In genomic region chr6:143611580-143611979, GRCh38 we compare ENCODE assay signal across 18 cellular contexts.
DNase-seq lines count a peak whose midpoint lies in the region; ATAC-seq and TF ChIP-seq lines count a peak whose summit lies in the region.
"Had no signal": no experiment of that assay in that cellular context is flagged by ENCODE, and none has a peak within 500 bp of the region (broad histone marks: within the 10 kb centered on the region; RNA-seq: fewer than 3 reads in every experiment).

No MANE protein-coding gene starts in this region.

- CTCF ChIA-PET in activated CD4-positive, alpha-beta T cell treated with anti-CD3 and anti-CD28 coated beads for 36 hours (lab: Charles Lee): interaction anchor here (0.7 to 1.3 kb wide), 3 partner anchors 11 to 402 kb away, joined by 3 read pairs; no protein-coding TSS in a partner anchor
- CTCF ChIA-PET in activated CD4-positive, alpha-beta T cell treated with anti-CD3 and anti-CD28 coated beads, Interleukin-2, amount 10 ng/mL, durations not matched to agents 7 days and 5 days (lab: Charles Lee): interaction anchor here (0.7 kb wide), 1 partner anchor 232 kb away, joined by 3 read pairs; no protein-coding TSS in a partner anchor
- CTCF ChIA-PET in CD8-positive, alpha-beta memory T cell (lab: Charles Lee): interaction anchor here (1.1 kb wide), 1 partner anchor 15 kb away, joined by 3 read pairs; no protein-coding TSS in a partner anchor

- H3K4me1 ChIP-seq in CD8-positive, alpha-beta memory T cell (ENCODE audit: insufficient read depth, low read length): no peaks in the 10 kb centered on the region
- H3K4me1 ChIP-seq in neural progenitor cell (peaks cover 27% of the 10 kb centered on the region), left ventricle myocardium inferior (peaks cover 26% of the 10 kb centered on the region)
- H3K4me1 ChIP-seq: Caco-2 had no signal

- peak; percentile 67 for ATAC-seq in activated CD4-positive, alpha-beta T cell treated with anti-CD3 and anti-CD28 coated beads for 36 hours
- peak; percentile 34 to 53 for ATAC-seq in activated naive CD4-positive, alpha-beta T cell treated with anti-CD3 and anti-CD28 coated beads, Interleukin-2, amount 50 U/mL, for 72 hours
- ATAC-seq in HG02763 (IDR thresholded peaks at IDR 0.05; ENCODE audit: unreplicated experiment): no peak
- ATAC-seq: CD8-positive, alpha-beta T cell; GM23338 had no signal

- DNase-seq in activated CD4-positive, alpha-beta T cell treated with anti-CD3 and anti-CD28 coated beads for 36 hours: peak; percentile 26
- no peak for DNase-seq in activated CD4-positive, alpha-beta T cell treated with anti-CD3 and anti-CD28 coated beads, Interleukin-2, amount 10 ng/mL, durations not matched to agents 7 days and 5 days
- DNase-seq in activated naive CD4-positive, alpha-beta T cell treated with anti-CD3 and anti-CD28 coated beads, Interleukin-2, amount 50 U/mL, for 72 hours (ENCODE audit: low spot score in 2 of 2): no peak
- no peak for DNase-seq in activated naive CD4-positive, alpha-beta T cell treated with Interleukin-2 at 50 U/mL for 16 hours
- no peak for DNase-seq in CD8-positive, alpha-beta memory T cell
- no peak for DNase-seq in neural progenitor cell (ENCODE audit: low spot score)
- DNase-seq in left ventricle myocardium inferior: no peak
- DNase-seq: Caco-2; CD8-positive, alpha-beta T cell; DND-41; GDM1; HCEC 1CT; HFFc6 had no signal

- no peak overlapping the region for H3K27ac Mint-ChIP-seq in activated CD4-positive, alpha-beta T cell treated with anti-CD3 and anti-CD28 coated beads for 36 hours
- H3K27ac Mint-ChIP-seq in activated CD4-positive, alpha-beta T cell treated with anti-CD3 and anti-CD28 coated beads, Interleukin-2, amount 10 ng/mL, durations not matched to agents 7 days and 5 days: no peak overlapping the region
- H3K27ac Mint-ChIP-seq in activated naive CD4-positive, alpha-beta T cell treated with anti-CD3 and anti-CD28 coated beads, Interleukin-2, amount 50 U/mL, for 72 hours: no peak overlapping the region
- peak overlapping the region in 6 of 8 donors; percentile 0 to 45 (median 17) for H3K27ac Mint-ChIP-seq in CD8-positive, alpha-beta memory T cell
- peak overlapping the region; percentile 44 for H3K27ac Mint-ChIP-seq in neural progenitor cell
- H3K27ac Mint-ChIP-seq: CD8-positive, alpha-beta T cell; GM23338; HFFc6 had no signal

- POLR2A ChIA-PET in activated CD4-positive, alpha-beta T cell treated with anti-CD3 and anti-CD28 coated beads for 36 hours (lab: Charles Lee): no interaction called here
- POLR2A ChIA-PET in activated CD4-positive, alpha-beta T cell treated with anti-CD3 and anti-CD28 coated beads, Interleukin-2, amount 10 ng/mL, durations not matched to agents 7 days and 5 days (lab: Charles Lee): no interaction called here
- POLR2A ChIA-PET in CD8-positive, alpha-beta memory T cell (lab: Charles Lee): no interaction called here

- no peak overlapping the region for H2AFZ ChIP-seq in neural progenitor cell (replicated peaks)
- H2AFZ ChIP-seq: GM23338 had no signal

- H3K27me3 ChIP-seq in CD8-positive, alpha-beta memory T cell (ENCODE audit: insufficient read depth, low read length, poor library complexity, severe bottlenecking): no peaks in the 10 kb centered on the region
- H3K27me3 ChIP-seq in neural progenitor cell (no peaks in the 10 kb centered on the region), left ventricle myocardium inferior (ENCODE audit: low read depth) (no peaks in the 10 kb centered on the region)

- TF ChIP-seq CTCF in neural progenitor cell (IDR thresholded peaks at IDR 0.05) (no peak), left ventricle myocardium inferior (IDR thresholded peaks at IDR 0.05; ENCODE audit: borderline replicate concordance) (no peak)

- H3K9me3 ChIP-seq in CD8-positive, alpha-beta memory T cell (ENCODE audit: low read length): no peaks in the 10 kb centered on the region
- H3K9me3 ChIP-seq in neural progenitor cell (ENCODE audit: low read depth) (no peaks in the 10 kb centered on the region), left ventricle myocardium inferior (replicated peaks) (no peaks in the 10 kb centered on the region)
- H3K9me3 ChIP-seq: Caco-2 had no signal

- no peaks in the 10 kb centered on the region for H3F3A ChIP-seq in neural progenitor cell (ENCODE audit: low read depth)

- H3K27me3 Mint-ChIP-seq in activated CD4-positive, alpha-beta T cell treated with anti-CD3 and anti-CD28 coated beads for 36 hours: no peaks in the 10 kb centered on the region
- H3K27me3 Mint-ChIP-seq in activated CD4-positive, alpha-beta T cell treated with anti-CD3 and anti-CD28 coated beads, Interleukin-2, amount 10 ng/mL, durations not matched to agents 7 days and 5 days: no peaks in the 10 kb centered on the region
- no peaks in the 10 kb centered on the region for H3K27me3 Mint-ChIP-seq in CD8-positive, alpha-beta memory T cell
- no peaks in the 10 kb centered on the region for H3K27me3 Mint-ChIP-seq in neural progenitor cell (ENCODE audit: insufficient read depth, low read depth)

- no peak overlapping the region for H3K27ac ChIP-seq in CD8-positive, alpha-beta memory T cell (ENCODE audit: low read depth, low read length)
- H3K27ac ChIP-seq in neural progenitor cell (no peak overlapping the region), left ventricle myocardium inferior (replicated peaks) (no peak overlapping the region)
- H3K27ac ChIP-seq: 22Rv1, HL-60 had no signal

- no peaks in the 10 kb centered on the region for H3K9me3 Mint-ChIP-seq in activated CD4-positive, alpha-beta T cell treated with anti-CD3 and anti-CD28 coated beads for 36 hours (ENCODE audit: low read depth)
- H3K9me3 Mint-ChIP-seq in activated CD4-positive, alpha-beta T cell treated with anti-CD3 and anti-CD28 coated beads, Interleukin-2, amount 10 ng/mL, durations not matched to agents 7 days and 5 days: peaks cover 2% of the 10 kb centered on the region
- H3K9me3 Mint-ChIP-seq in activated naive CD4-positive, alpha-beta T cell treated with anti-CD3 and anti-CD28 coated beads, Interleukin-2, amount 50 U/mL, for 72 hours: no peaks in the 10 kb centered on the region
- no peaks in the 10 kb centered on the region for H3K9me3 Mint-ChIP-seq in CD8-positive, alpha-beta memory T cell
- no peaks in the 10 kb centered on the region for H3K9me3 Mint-ChIP-seq in neural progenitor cell
- H3K9me3 Mint-ChIP-seq: CD8-positive, alpha-beta T cell; GM23338; HFFc6 had no signal

- intact Hi-C loops in activated CD4-positive, alpha-beta T cell treated with anti-CD3 and anti-CD28 coated beads for 36 hours (cut with DNase I, micrococcal nuclease): loop anchor here in 1 of 2 experiments (5.0 kb wide), 1 partner anchor 99 kb away; the partner anchor contains the start of gene FUCA2
- intact Hi-C loops in left ventricle myocardium inferior (cut with micrococcal nuclease): no loop called here

- no peak overlapping the region for H3K4me3 Mint-ChIP-seq in activated CD4-positive, alpha-beta T cell treated with anti-CD3 and anti-CD28 coated beads for 36 hours
- no peak overlapping the region for H3K4me3 Mint-ChIP-seq in activated CD4-positive, alpha-beta T cell treated with anti-CD3 and anti-CD28 coated beads, Interleukin-2, amount 10 ng/mL, durations not matched to agents 7 days and 5 days
- H3K4me3 Mint-ChIP-seq in CD8-positive, alpha-beta memory T cell: peak overlapping the region in 2 of 7 donors; percentile 12 to 17
- H3K4me3 Mint-ChIP-seq in neural progenitor cell: no peak overlapping the region
- H3K4me3 Mint-ChIP-seq: CD14-positive monocyte; CD8-positive, alpha-beta T cell; GM23338; HFFc6 had no signal

- no peak overlapping the region for H3K4me2 ChIP-seq in neural progenitor cell
- H3K4me2 ChIP-seq: GM23338 had no signal

- H4K20me1 ChIP-seq in neural progenitor cell (ENCODE audit: low read depth): no peaks in the 10 kb centered on the region

- H3K36me3 ChIP-seq in CD8-positive, alpha-beta memory T cell (ENCODE audit: insufficient read depth, low read length): no peaks in the 10 kb centered on the region
- H3K36me3 ChIP-seq in neural progenitor cell (no peaks in the 10 kb centered on the region), left ventricle myocardium inferior (no peaks in the 10 kb centered on the region)

- H3K4me1 Mint-ChIP-seq in activated CD4-positive, alpha-beta T cell treated with anti-CD3 and anti-CD28 coated beads for 36 hours: peaks cover 31% of the 10 kb centered on the region
- H3K4me1 Mint-ChIP-seq in activated CD4-positive, alpha-beta T cell treated with anti-CD3 and anti-CD28 coated beads, Interleukin-2, amount 10 ng/mL, durations not matched to agents 7 days and 5 days: peaks cover 25% of the 10 kb centered on the region
- peaks cover 47 to 77% (median 69%) of the 10 kb centered on the region in 3 donors for H3K4me1 Mint-ChIP-seq in CD8-positive, alpha-beta memory T cell
- peaks cover 20% of the 10 kb centered on the region for H3K4me1 Mint-ChIP-seq in neural progenitor cell

- no peak overlapping the region for H3K4me3 ChIP-seq in CD8-positive, alpha-beta memory T cell (ENCODE audit: low read length)
- H3K4me3 ChIP-seq in neural progenitor cell (no peak overlapping the region), left ventricle myocardium inferior (no peak overlapping the region)
- H3K4me3 ChIP-seq: GM23338 had no signal

- no peak overlapping the region for H3K9ac ChIP-seq in neural progenitor cell

- no peaks in the 10 kb centered on the region for H3K79me2 ChIP-seq in neural progenitor cell (ENCODE audit: low read depth)

- no peaks in the 10 kb centered on the region for H3K36me3 Mint-ChIP-seq in activated CD4-positive, alpha-beta T cell treated with anti-CD3 and anti-CD28 coated beads for 36 hours (ENCODE audit: low read depth)
- no peaks in the 10 kb centered on the region for H3K36me3 Mint-ChIP-seq in activated CD4-positive, alpha-beta T cell treated with anti-CD3 and anti-CD28 coated beads, Interleukin-2, amount 10 ng/mL, durations not matched to agents 7 days and 5 days (ENCODE audit: low read depth)
- H3K36me3 Mint-ChIP-seq in activated naive CD4-positive, alpha-beta T cell treated with anti-CD3 and anti-CD28 coated beads, Interleukin-2, amount 50 U/mL, for 72 hours: no peaks in the 10 kb centered on the region
- H3K36me3 Mint-ChIP-seq in CD8-positive, alpha-beta memory T cell: peaks cover 0 to 7% (median 0%) of the 10 kb centered on the region in 3 donors
- no peaks in the 10 kb centered on the region for H3K36me3 Mint-ChIP-seq in neural progenitor cell
- H3K36me3 Mint-ChIP-seq: CD8-positive, alpha-beta T cell had no signal

Comparison
In these comparisons a context has a peak if more than half of its experiments do, and no peak if none do; other contexts are left out.
1. H3K27ac Mint-ChIP-seq: peak in CD8-positive, alpha-beta memory T cell (6 of 8) and neural progenitor cell (single experiment); none in activated CD4-positive, alpha-beta T cell treated with anti-CD3 and anti-CD28 coated beads for 36 hours (single experiment), activated CD4-positive, alpha-beta T cell treated with anti-CD3 and anti-CD28 coated beads, Interleukin-2, amount 10 ng/mL, durations not matched to agents 7 days and 5 days (single experiment) and activated naive CD4-positive, alpha-beta T cell treated with anti-CD3 and anti-CD28 coated beads, Interleukin-2, amount 50 U/mL, for 72 hours (0 of 2).